23 cellular contexts compared by ENCODE assay signal in genomic region chr11:32153747-32154146, GRCh38.
A peak's percentile ranks its signal among the peaks of the same experiment; 100 is the strongest.
DNase-seq lines count a peak whose midpoint lies in the region; ATAC-seq and TF ChIP-seq lines count a peak whose summit lies in the region.
"Had no signal": no experiment of that assay in that cellular context is flagged by ENCODE, and none has a peak within 500 bp of the region (broad histone marks: within the 10 kb centered on the region; RNA-seq: fewer than 3 reads in every experiment).

No MANE protein-coding gene starts in this region.

- H3K27ac ChIP-seq in left ventricle myocardium inferior (replicated peaks) (peak overlapping the region; percentile 61), right atrium auricular region (no peak overlapping the region)
- H3K27ac ChIP-seq: 22Rv1, coronary artery, SJCRH30 had no signal

- intact Hi-C loops in left ventricle myocardium inferior (cut with micrococcal nuclease) (no loop called here), left cardiac atrium (cut with DNase I) (no loop called here)

- H3K27me3 ChIP-seq in left ventricle myocardium inferior (ENCODE audit: low read depth) (peaks cover 17% of the 10 kb centered on the region), right atrium auricular region (no peaks in the 10 kb centered on the region)

- peaks cover 14% of the 10 kb centered on the region for H3K9me3 ChIP-seq in left ventricle myocardium inferior (replicated peaks)
- H3K9me3 ChIP-seq in right atrium auricular region: no peaks in the 10 kb centered on the region
- H3K9me3 ChIP-seq: SJCRH30 had no signal

- TF ChIP-seq CTCF in left ventricle myocardium inferior (IDR thresholded peaks at IDR 0.05; ENCODE audit: borderline replicate concordance) (no peak), right atrium auricular region (IDR thresholded peaks at IDR 0.05) (no peak)

- DNase-seq in left ventricle myocardium inferior: no peak
- no peak for DNase-seq in right atrium auricular region (ENCODE audit: low spot score)
- DNase-seq in NCI-H510A (lab: John Stamatoyannopoulos, UW): no peak
- no peak for DNase-seq in left cardiac atrium
- no peak for DNase-seq in NCI-H446 (lab: John Stamatoyannopoulos, UW)
- DNase-seq: activated CD4-positive, alpha-beta T cell treated with anti-CD3 and anti-CD28 coated beads for 1 hour; activated naive CD4-positive, alpha-beta T cell treated with Interleukin-2 at 50 U/mL for 16 hours; activated T-cell treated with anti-CD3 and anti-CD28 coated beads, Interleukin-2, amount 50 U/mL, for 4 hours; CD8-positive, alpha-beta memory T cell; DMS153; naive B cell; nucleus accumbens; stimulated activated CD4-positive, alpha-beta T cell treated with anti-CD3 and anti-CD28 coated beads, Interleukin-2, amount 100 ng/mL, for 48 hours; stimulated activated naive CD4-positive, alpha-beta T cell; T-cell had no signal

- no peaks in the 10 kb centered on the region for H3K36me3 ChIP-seq in left ventricle myocardium inferior
- H3K36me3 ChIP-seq in right atrium auricular region: no peaks in the 10 kb centered on the region
- H3K36me3 ChIP-seq: SJCRH30 had no signal

- peak; percentile 50 for ATAC-seq in GM21717 (IDR thresholded peaks at IDR 0.05; ENCODE audit: unreplicated experiment)
- peak; percentile 43 for ATAC-seq in HG03097 (IDR thresholded peaks at IDR 0.05; ENCODE audit: low FRiP score, unreplicated experiment)
- ATAC-seq in HG03342 (IDR thresholded peaks at IDR 0.05; ENCODE audit: unreplicated experiment): no peak
- no peak for ATAC-seq in left cardiac atrium
- ATAC-seq: activated T-cell treated with anti-CD3 and anti-CD28 coated beads, Interleukin-2, amount 50 U/mL, for 4 hours; GM23338; T-cell had no signal

- peaks cover 18% of the 10 kb centered on the region for H3K4me1 ChIP-seq in left ventricle myocardium inferior
- H3K4me1 ChIP-seq in right atrium auricular region: no peaks in the 10 kb centered on the region
- H3K4me1 ChIP-seq: SJCRH30 had no signal

- H3K4me3 ChIP-seq in left ventricle myocardium inferior: no peak overlapping the region
- H3K4me3 ChIP-seq in right atrium auricular region: no peak overlapping the region
- H3K4me3 ChIP-seq: coronary artery, GM23338, SJCRH30, smooth muscle cell had no signal

Comparison
In these comparisons a context has a peak if more than half of its experiments do, and no peak if none do; other contexts are left out.
1. ATAC-seq: peak in GM21717 (single experiment) and HG03097 (single experiment); none in HG03342 (single experiment) and left cardiac atrium (0 of 2).